ENCODE assay signal across 8 cellular contexts in the genomic region with DNA sequence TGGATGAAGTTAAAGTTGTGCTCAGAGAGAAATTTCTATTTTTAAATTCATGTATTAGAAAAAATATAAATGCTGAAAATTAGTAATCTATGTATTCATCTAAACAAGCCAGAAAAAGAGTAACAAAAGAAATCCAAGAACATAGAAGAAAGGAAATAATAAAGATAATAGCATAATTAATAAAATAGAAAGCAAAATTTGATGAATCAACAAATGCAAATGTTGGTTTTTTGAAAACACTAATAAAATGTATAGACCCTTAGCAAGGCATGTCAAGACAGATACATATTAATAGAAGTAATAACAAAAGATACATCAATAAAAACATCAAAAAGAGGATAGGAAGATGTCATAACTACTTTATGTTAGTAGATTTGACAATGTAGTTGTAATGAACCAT. TPM values are rescaled to one million over a fixed set of nuclear protein-coding genes. Genes with fewer than 3 reads are reported as not detected.
"Had no signal": no experiment of that assay in that cellular context is flagged by ENCODE, and none has a peak within 500 bp of the region (broad histone marks: within the 10 kb centered on the region; RNA-seq: fewer than 3 reads in every experiment).

No MANE protein-coding gene starts in this region.

- H3K9ac ChIP-seq: KMS-11 had no signal

- FAIRE-seq: HepG2 had no signal

- H3K27ac ChIP-seq: HL-60, KMS-11 had no signal

- DNase-seq: IMR-90, KBM-7, KG1 had no signal

- ATAC-seq: HepG2 had no signal

- H3K4me2 ChIP-seq: KMS-11 had no signal

RNA-seq across cellular contexts. Expression of a gene that starts 18.0 kb away (rescaled TPM):
- total RNA-seq: HT1080, IMR-90 had no signal
- polyA plus RNA-seq: IgD-negative memory B cell, IMR-90 had no signal
